In the genomic region with DNA sequence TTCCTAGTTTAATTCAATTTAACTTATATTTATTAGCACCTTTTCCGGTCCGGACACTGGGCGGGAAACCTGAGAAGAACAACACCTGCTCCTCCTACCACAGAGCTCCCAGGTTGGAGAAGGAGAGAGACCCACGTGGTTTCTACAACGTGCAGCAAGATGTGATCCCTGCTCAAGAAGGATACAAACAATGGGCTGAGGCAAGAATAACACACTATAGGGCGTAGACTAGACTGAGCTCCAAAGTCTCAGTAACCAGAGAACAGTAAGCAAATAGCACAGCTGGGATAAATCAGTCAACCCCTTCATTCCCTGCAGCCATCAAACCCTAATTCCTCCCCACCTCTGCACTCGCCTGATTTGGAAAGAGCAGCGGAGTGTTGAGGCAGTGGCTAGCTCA, we compare ENCODE assay signal across 23 cellular contexts. TPM values are rescaled to one million over a fixed set of nuclear protein-coding genes. Genes with fewer than 3 reads are reported as not detected.
DNase-seq lines count a peak whose midpoint lies in the region; ATAC-seq and TF ChIP-seq lines count a peak whose summit lies in the region.
"Had no signal": no experiment of that assay in that cellular context is flagged by ENCODE, and none has a peak within 500 bp of the region (broad histone marks: within the 10 kb centered on the region; RNA-seq: fewer than 3 reads in every experiment).

No MANE protein-coding gene starts in this region.

- H3K36me3 ChIP-seq in right atrium auricular region: no peaks in the 10 kb centered on the region
- no peaks in the 10 kb centered on the region for H3K36me3 ChIP-seq in gastrocnemius medialis

- in situ Hi-C loops in gastrocnemius medialis (cut with MboI; ENCODE audit: low sequenced_read_pairs in 4 of 4): loop anchor here (25.0 kb wide), 3 partner anchors 329 to 1879 kb away; a partner anchor contains a TSS

- peak; percentile 18 for DNase-seq in NCI-H2171 (lab: John Stamatoyannopoulos, UW)
- DNase-seq in NCI-H2196 treated with DMSO at 0.1 percent for 48 hours (lab: John Stamatoyannopoulos, UW; ENCODE audit: unreplicated experiment): peak; percentile 89
- no peak for DNase-seq in right atrium auricular region (ENCODE audit: low spot score)
- peak; percentile 78 to 80 for DNase-seq in gastrocnemius medialis
- no peak for DNase-seq in superior temporal gyrus (ENCODE audit: extremely low spot score)
- DNase-seq: ACHN; C1 segment of cervical spinal cord; CD8-positive, alpha-beta memory T cell; DMS53; EL; HCEC 1CT; Karpas-422; NCI-H1092; NCI-H1436 treated with DMSO at 0.1 percent for 48 hours; NCI-H2081 treated with DMSO at 0.1 percent for 48 hours; SHP77 had no signal

- H3K4me1 ChIP-seq in right atrium auricular region: peaks cover 0 to 30% of the 10 kb centered on the region in 2 donors
- peaks cover 53% of the 10 kb centered on the region in 2 donors for H3K4me1 ChIP-seq in gastrocnemius medialis

- TF ChIP-seq CTCF in right atrium auricular region (IDR thresholded peaks at IDR 0.05) (no peak), gastrocnemius medialis (IDR thresholded peaks at IDR 0.05 in 4 of 5, conservative IDR thresholded peaks at IDR 0.05 in 1 of 5) (no peak)

- no peak overlapping the region for H3K4me3 ChIP-seq in right atrium auricular region
- H3K4me3 ChIP-seq in gastrocnemius medialis: peak overlapping the region; percentile 52 to 61 (median 54)
- H3K4me3 ChIP-seq: GM12878, GM23338, SK-N-MC had no signal

- H3K27me3 ChIP-seq in right atrium auricular region: no peaks in the 10 kb centered on the region
- no peaks in the 10 kb centered on the region for H3K27me3 ChIP-seq in gastrocnemius medialis

- intact Hi-C loops in gastrocnemius medialis (cut with DNase I; ENCODE audit: low total_unique reads): loop anchor here (2.0 to 10.0 kb wide), 6 partner anchors 373 to 1901 kb away; a partner anchor contains a TSS

- H3K9me3 ChIP-seq in right atrium auricular region: no peaks in the 10 kb centered on the region
- no peaks in the 10 kb centered on the region for H3K9me3 ChIP-seq in gastrocnemius medialis

- TF ChIP-seq POLR2A in gastrocnemius medialis (IDR thresholded peaks at IDR 0.05): peak in 1 of 2 donors; percentile 0

- peak; percentile 55 to 59 for ATAC-seq in gastrocnemius medialis
- no peak for ATAC-seq in HG02763 (IDR thresholded peaks at IDR 0.05; ENCODE audit: unreplicated experiment)
- no peak for ATAC-seq in GM19455 (IDR thresholded peaks at IDR 0.05; ENCODE audit: unreplicated experiment)
- ATAC-seq: GM12878, GM23338 had no signal

- H3K27ac ChIP-seq in right atrium auricular region (peak overlapping the region; percentile 28 to 54), gastrocnemius medialis (peak overlapping the region; percentile 91 to 94 (median 92))
- H3K27ac ChIP-seq: SK-N-MC had no signal

RNA-seq across cellular contexts. Expression of a gene that starts 2.5 kb away (rescaled TPM):
- total RNA-seq in right atrium auricular region (not detected), gastrocnemius medialis (1 to 10 TPM; 2.1 to 6.2 (median 5.0) TPM)
- total RNA-seq: CD8-positive, alpha-beta memory T cell; GM12878; GM23338; MCF 10A; NCI-H460 had no signal

Comparison
In these comparisons a context has a peak if more than half of its experiments do, and no peak if none do; other contexts are left out.
1. DNase-seq: peak in NCI-H2171 (single experiment), NCI-H2196 treated with DMSO at 0.1 percent for 48 hours (single experiment) and gastrocnemius medialis (2 of 2); none in right atrium auricular region (single experiment) and superior temporal gyrus (single experiment).
2. H3K4me3 ChIP-seq: peak in gastrocnemius medialis (4 of 4); none in right atrium auricular region (0 of 2).
3. ATAC-seq: peak in gastrocnemius medialis (2 of 2); none in HG02763 (single experiment) and GM19455 (single experiment).